In genomic region chr18:8982416-8983183, GRCh38 we compare ENCODE assay signal across 8 cellular contexts.
DNase-seq lines count a peak whose midpoint lies in the region; ATAC-seq and TF ChIP-seq lines count a peak whose summit lies in the region.

No MANE protein-coding gene starts in this region.

- in situ Hi-C loops in Caki2 (cut with HindIII; ENCODE audit: low pct_unique_long_range_greater_than_20kb, low sequenced_read_pairs): no loop called here

- peak overlapping the region; percentile 54 for H3K27ac ChIP-seq in RWPE2 (ENCODE audit: poor library complexity, severe bottlenecking)
- H3K27ac ChIP-seq in psoas muscle: no peak overlapping the region
- H3K27ac ChIP-seq in spleen: no peak overlapping the region

- peaks cover 26% of the 10 kb centered on the region for H3K4me1 ChIP-seq in RWPE2 (ENCODE audit: insufficient read depth, poor library complexity, severe bottlenecking)
- no peaks in the 10 kb centered on the region for H3K4me1 ChIP-seq in psoas muscle
- peaks cover 0 to 5% (median 0%) of the 10 kb centered on the region in 6 donors for H3K4me1 ChIP-seq in spleen

- ATAC-seq in RWPE2 (ENCODE audit: low read depth): peak; percentile 69
- ATAC-seq in psoas muscle: peak; percentile 70 to 77 (median 72)
- no peak for ATAC-seq in GM18873 (IDR thresholded peaks at IDR 0.05; ENCODE audit: low FRiP score, unreplicated experiment)

- DNase-seq in Caki2 (ENCODE audit: low read depth): peak; percentile 71
- DNase-seq in HT-29 (ENCODE audit: low spot score): peak; percentile 86
- no peak for DNase-seq in RWPE2 (ENCODE audit: low spot score)
- DNase-seq in fibroblast of gingiva (ENCODE audit: low read depth): peak; percentile 86
- DNase-seq in psoas muscle: no peak
- no peak for DNase-seq in spleen
- DNase-seq in posterior vena cava (ENCODE audit: low spot score): no peak

- H3K4me3 ChIP-seq in RWPE2 (ENCODE audit: severe bottlenecking): no peak overlapping the region
- no peak overlapping the region for H3K4me3 ChIP-seq in psoas muscle
- no peak overlapping the region for H3K4me3 ChIP-seq in spleen

- 52 to 53% (median 53%) methylated on average over 13 of the region's 13 CpGs for WGBS in psoas muscle, 3 donors
- WGBS in spleen, 5 donors: 56 to 68% (median 62%) methylated on average over 13 of the region's 13 CpGs

- H3K36me3 ChIP-seq in RWPE2 (ENCODE audit: low read depth): no peaks in the 10 kb centered on the region
- H3K36me3 ChIP-seq in psoas muscle (ENCODE audit: insufficient read depth in 1 of 2, low read depth in 1 of 2): no peaks in the 10 kb centered on the region
- H3K36me3 ChIP-seq in spleen: no peaks in the 10 kb centered on the region

- TF ChIP-seq POLR2A in spleen (IDR thresholded peaks at IDR 0.05): no peak

- H3K9me3 ChIP-seq in RWPE2 (ENCODE audit: severe bottlenecking) (no peaks in the 10 kb centered on the region), psoas muscle (no peaks in the 10 kb centered on the region), spleen (no peaks in the 10 kb centered on the region)

- no peaks in the 10 kb centered on the region for H3K27me3 ChIP-seq in RWPE2 (ENCODE audit: insufficient read depth, poor library complexity, severe bottlenecking)
- no peaks in the 10 kb centered on the region for H3K27me3 ChIP-seq in psoas muscle (ENCODE audit: insufficient read depth in 3 of 3, low read length in 2 of 3)
- H3K27me3 ChIP-seq in spleen (replicated peaks in 1 of 7): peaks cover 0 to 10% (median 0%) of the 10 kb centered on the region in 7 donors

- intact Hi-C loops in psoas muscle (cut with DNase I): loop anchor here (10.0 kb wide), 2 partner anchors 148 to 318 kb away; no protein-coding TSS in a partner anchor
- intact Hi-C loops in spleen (cut with DNase I; ENCODE audit: low total_unique reads): no loop called here
- intact Hi-C loops in posterior vena cava (cut with DNase I): loop anchor here (10.0 kb wide), 3 partner anchors 58 to 278 kb away; partner anchors contain the start of gene MTCL1 (in 1 of the 2)

- TF ChIP-seq CTCF in RWPE2 (IDR thresholded peaks at IDR 0.05; ENCODE audit: poor library complexity, severe bottlenecking) (peak; percentile 67), psoas muscle (IDR thresholded peaks at IDR 0.05) (peak; percentile 45), spleen (IDR thresholded peaks at IDR 0.05 in 8 of 11, conservative IDR thresholded peaks at IDR 0.05 in 3 of 11) (peak in 5 of 11 experiments; percentile 14 to 38 (median 28))

Comparison
In these comparisons a context has a peak if more than half of its experiments do, and no peak if none do; other contexts are left out.
1. DNase-seq: peak in Caki2 (single experiment), HT-29 (single experiment) and fibroblast of gingiva (single experiment); none in RWPE2 (single experiment), psoas muscle (0 of 2), spleen (single experiment) and posterior vena cava (single experiment).